In genomic region chr5:179244051-179244450, GRCh38 we compare ENCODE assay signal across 24 cellular contexts.
DNase-seq lines count a peak whose midpoint lies in the region; ATAC-seq and TF ChIP-seq lines count a peak whose summit lies in the region.
"Had no signal": no experiment of that assay in that cellular context is flagged by ENCODE, and none has a peak within 500 bp of the region (broad histone marks: within the 10 kb centered on the region; RNA-seq: fewer than 3 reads in every experiment).

No MANE protein-coding gene starts in this region.

- ATAC-seq in WTC11 = no peak
- ATAC-seq: foreskin keratinocyte; GM12878; HCT116; left lobe of liver; naive thymus-derived CD8-positive, alpha-beta T cell; PC-3 had no signal

- H3K4me2 ChIP-seq in GM23248 (ENCODE audit: unreplicated experiment) = peak overlapping the region; percentile 66

- H3K36me3 Mint-ChIP-seq in WTC11 = peaks cover 19% of the 10 kb centered on the region
- H3K36me3 Mint-ChIP-seq: activated naive CD8-positive, alpha-beta T cell treated with anti-CD3 and anti-CD28 coated beads for 36 hours; CD14-positive monocyte; mesothelial cell of epicardium had no signal

- H3F3A ChIP-seq in GM23248 (ENCODE audit: insufficient read depth) = peaks cover 10% of the 10 kb centered on the region

- H3K27ac ChIP-seq in GM23248 (peak overlapping the region; percentile 56), skeletal muscle tissue (ENCODE audit: low read depth, low read length) (peak overlapping the region; percentile 5)
- H3K27ac ChIP-seq: foreskin keratinocyte had no signal

- POLR2A ChIA-PET in WTC11 (lab: Charles Lee) = no interaction called here

- H3K27me3 Mint-ChIP-seq in WTC11 (ENCODE audit: low read depth) = no peaks in the 10 kb centered on the region; the same call in 1 of the 2 replicates

- H3K4me3 ChIP-seq in GM23248 (peak overlapping the region; percentile 20), fibroblast of mammary gland (ENCODE audit: control insufficient read depth, low read depth, low read length) (no peak overlapping the region), skeletal muscle tissue (ENCODE audit: low read length in 3 of 3) (no peak overlapping the region)
- H3K4me3 ChIP-seq: GM12878 had no signal

- CTCF ChIA-PET in WTC11 (lab: Charles Lee) = no interaction called here

- no peak for TF ChIP-seq CTCF in fibroblast of mammary gland (conservative IDR thresholded peaks at IDR 0.05; ENCODE audit: control insufficient read depth, insufficient read depth, low read depth, low read length)
- no peak for TF ChIP-seq CTCF in WTC11 (IDR thresholded peaks at IDR 0.05)

- H3K9me3 ChIP-seq in GM23248 (ENCODE audit: low read depth) (no peaks in the 10 kb centered on the region), skeletal muscle tissue (ENCODE audit: control insufficient read depth in 3 of 3, low read length in 3 of 3) (peaks cover 0 to 4% (median 0%) of the 10 kb centered on the region in 3 donors)

- H3K27me3 ChIP-seq in GM23248 (replicated peaks; ENCODE audit: insufficient read depth) (no peaks in the 10 kb centered on the region), skeletal muscle tissue (ENCODE audit: control insufficient read depth in 3 of 3, insufficient read depth in 3 of 3, low read length in 3 of 3) (peaks cover 0 to 26% (median 0%) of the 10 kb centered on the region in 3 donors)
- H3K27me3 ChIP-seq: foreskin keratinocyte had no signal

- H3K9ac ChIP-seq in GM23248 (peak overlapping the region; percentile 39), skeletal muscle tissue (ENCODE audit: low read depth in 1 of 3, low read length in 3 of 3) (no peak overlapping the region)

- DNase-seq in GM23248 (peak; percentile 45), NCI-H446 treated with DMSO at 0.1 percent for 48 hours (lab: John Stamatoyannopoulos, UW) (peak; percentile 39), fibroblast of mammary gland (ENCODE audit: low read depth) (peak; percentile 60), kidney tubule cell (ENCODE audit: low spot score) (no peak), WTC11 (ENCODE audit: low spot score) (no peak), T-helper 2 cell (no peak)
- DNase-seq: activated CD4-positive, alpha-beta T cell treated with anti-CD3 and anti-CD28 coated beads for 4 hours; activated effector memory CD4-positive, alpha-beta T cell treated with anti-CD3 and anti-CD28 coated beads, Interleukin-2, amount 50 U/mL, for 16 hours; activated naive CD8-positive, alpha-beta T cell treated with anti-CD3 and anti-CD28 coated beads for 36 hours; activated T-cell treated with anti-CD3 and anti-CD28 coated beads for 4 hours; foreskin keratinocyte; MV-4-11; NCI-H146; NCI-H524; PC-3; SHP77; stimulated activated CD4-positive, alpha-beta T cell treated with anti-CD3 and anti-CD28 coated beads, Interleukin-2, amount 100 ng/mL, for 48 hours had no signal

- peaks cover 100% of the 10 kb centered on the region for H3K79me2 ChIP-seq in GM23248 (ENCODE audit: insufficient read depth)

- peaks cover 35% of the 10 kb centered on the region for H3K9me3 Mint-ChIP-seq in WTC11

- WGBS in GM23248 (ENCODE audit: low coverage in 1 of 2, low lambda C conversion rate in 2 of 2, missing lambda C conversion rate in 2 of 2), 2 experiments = 4 to 12% methylated on average over 5 of the region's 5 CpGs

- H3K27ac Mint-ChIP-seq in WTC11 = no peak overlapping the region
- H3K27ac Mint-ChIP-seq: activated naive CD8-positive, alpha-beta T cell treated with anti-CD3 and anti-CD28 coated beads for 36 hours; CD14-positive monocyte; mesothelial cell of epicardium; naive thymus-derived CD8-positive, alpha-beta T cell had no signal

- H3K4me1 Mint-ChIP-seq in WTC11 = peaks cover 40% of the 10 kb centered on the region
- H3K4me1 Mint-ChIP-seq: activated naive CD8-positive, alpha-beta T cell treated with anti-CD3 and anti-CD28 coated beads for 36 hours; mesothelial cell of epicardium; naive thymus-derived CD8-positive, alpha-beta T cell had no signal

- H3K36me3 ChIP-seq in GM23248 (ENCODE audit: low read depth) (no peaks in the 10 kb centered on the region), skeletal muscle tissue (ENCODE audit: control insufficient read depth in 3 of 3, insufficient read depth in 3 of 3, low read length in 3 of 3) (no peaks in the 10 kb centered on the region)

- H3K4me1 ChIP-seq in GM23248 (ENCODE audit: insufficient read depth) (peaks cover 36% of the 10 kb centered on the region), skeletal muscle tissue (ENCODE audit: control insufficient read depth in 3 of 3, insufficient read depth in 3 of 3, low read length in 3 of 3) (peaks cover 9 to 22% (median 11%) of the 10 kb centered on the region in 3 donors)
- H3K4me1 ChIP-seq: foreskin keratinocyte had no signal

- no peaks in the 10 kb centered on the region for H3K9me2 ChIP-seq in GM23248 (ENCODE audit: insufficient read depth)

- H2AFZ ChIP-seq in GM23248 = no peak overlapping the region; the same call in 1 of the 2 replicates

- in situ Hi-C loops in GM23248 (cut with MboI) = no loop called here

- no peak overlapping the region for H3K4me3 Mint-ChIP-seq in WTC11
- H3K4me3 Mint-ChIP-seq: activated naive CD8-positive, alpha-beta T cell treated with anti-CD3 and anti-CD28 coated beads for 36 hours; CD14-positive monocyte; mesothelial cell of epicardium; naive thymus-derived CD8-positive, alpha-beta T cell had no signal

- H4K20me1 ChIP-seq in GM23248 (ENCODE audit: insufficient read depth) = no peaks in the 10 kb centered on the region

TF ChIP-seq in WTC11, 78 proteins besides CTCF, POLR2A, EP300 and RAD21:
- TF ChIP-seq ZNF396 (CRISPR knock-in tag; IDR thresholded peaks at IDR 0.05; ENCODE audit: borderline replicate concordance) = no peak
- no peak for TF ChIP-seq SOX15 (CRISPR knock-in tag; IDR thresholded peaks at IDR 0.05)
- TF ChIP-seq ZNF121 (CRISPR knock-in tag; IDR thresholded peaks at IDR 0.05) = no peak
- no peak for TF ChIP-seq ZNF263 (CRISPR knock-in tag; IDR thresholded peaks at IDR 0.05; ENCODE audit: low read depth)
- no peak for TF ChIP-seq CBFB (CRISPR knock-in tag; IDR thresholded peaks at IDR 0.05; ENCODE audit: low read depth)
- no peak for TF ChIP-seq AFF4 (CRISPR knock-in tag; IDR thresholded peaks at IDR 0.05; ENCODE audit: borderline replicate concordance)
- no peak for TF ChIP-seq ZNF317 (CRISPR knock-in tag; IDR thresholded peaks at IDR 0.05; ENCODE audit: borderline replicate concordance, low read depth)
- no peak for TF ChIP-seq GRHL2 (CRISPR knock-in tag; IDR thresholded peaks at IDR 0.05; ENCODE audit: insufficient replicate concordance, severe bottlenecking)
- TF ChIP-seq NR3C1 (CRISPR knock-in tag; conservative IDR thresholded peaks at IDR 0.05; ENCODE audit: low read depth) = no peak
- no peak for TF ChIP-seq IRF1 (CRISPR knock-in tag; IDR thresholded peaks at IDR 0.05)
TF ChIP-seq in WTC11: peak in this region for 0.

Comparison
In these comparisons a context has a peak if more than half of its experiments do, and no peak if none do; other contexts are left out.
1. DNase-seq: peak in GM23248 (single experiment), NCI-H446 treated with DMSO at 0.1 percent for 48 hours (single experiment) and fibroblast of mammary gland (single experiment); none in kidney tubule cell (single experiment), WTC11 (single experiment) and T-helper 2 cell (0 of 5).